ENCODE assay signal across 12 cellular contexts in genomic region chr3:70360985-70361384, GRCh38. TPM values are rescaled to one million over a fixed set of nuclear protein-coding genes. Genes with fewer than 3 reads are reported as not detected.
DNase-seq lines count a peak whose midpoint lies in the region; ATAC-seq lines count a peak whose summit lies in the region.
"Had no signal": no experiment of that assay in that cellular context is flagged by ENCODE, and none has a peak within 500 bp of the region (broad histone marks: within the 10 kb centered on the region; RNA-seq: fewer than 3 reads in every experiment).

No MANE protein-coding gene starts in this region.

- intact Hi-C loops in Right ventricle myocardium superior (cut with DNase I) (no loop called here), posterior vena cava (cut with DNase I) (no loop called here)

- DNase-seq in HCEC 1CT (peak; percentile 1), Kasumi-1 (lab: John Stamatoyannopoulos, UW) (peak; percentile 29), kidney tubule cell (ENCODE audit: low spot score) (peak; percentile 48), NCI-H524 (lab: John Stamatoyannopoulos, UW) (no peak), G401 (ENCODE audit: low spot score) (no peak), Right ventricle myocardium superior (no peak), posterior vena cava (ENCODE audit: low spot score) (no peak)
- DNase-seq: activated B cell treated with CpG ODN at 0.5 μM for 24 hours, dorsolateral prefrontal cortex, NCI-H1930 had no signal

- ATAC-seq in GM18873 (IDR thresholded peaks at IDR 0.05; ENCODE audit: low FRiP score, unreplicated experiment) (peak; percentile 96), Right ventricle myocardium superior (ENCODE audit: poor library complexity) (no peak)

- in situ Hi-C loops in G401 (cut with HindIII; ENCODE audit: low sequenced_read_pairs): no loop called here

RNA-seq across cellular contexts. Expression of gene MDFIC2, which starts 48.5 kb away (rescaled TPM):
- not detected in 2 replicates for total RNA-seq in G401 (2014; rRNA removed; shearing (Covaris generic))
- total RNA-seq in Right ventricle myocardium superior (not detected), posterior vena cava (not detected)
- total RNA-seq: activated B cell treated with CpG ODN at 0.5 μM for 24 hours, dorsolateral prefrontal cortex, mononuclear cell had no signal

Comparison
In these comparisons a context has a peak if more than half of its experiments do, and no peak if none do; other contexts are left out.
1. DNase-seq: peak in HCEC 1CT (single experiment), Kasumi-1 (2 of 2) and kidney tubule cell (single experiment); none in NCI-H524 (0 of 2), G401 (single experiment), Right ventricle myocardium superior (single experiment) and posterior vena cava (single experiment).